Comparison of ENCODE assay signal across 1 cellular context in genomic region chr22:21712751-21713427, GRCh38.
TF ChIP-seq lines count a peak whose summit lies in the region.

No MANE protein-coding gene starts in this region.

TF ChIP-seq in GM12878, 131 proteins besides CTCF, POLR2A, EP300 and RAD21 (continued from another document and continues in another):
- TF ChIP-seq ZNF592 (IDR thresholded peaks at IDR 0.05) (no peak), MYC (IDR thresholded peaks at IDR 0.05; ENCODE audit: insufficient read depth, insufficient read length, insufficient replicate concordance, low read length, severe bottlenecking) (no peak), WRNIP1 (IDR thresholded peaks at IDR 0.05; ENCODE audit: borderline replicate concordance, low read depth, low read length) (no peak), KAT2A (conservative IDR thresholded peaks at IDR 0.05; ENCODE audit: control insufficient read depth, low read depth, low read length) (no peak), RELB (IDR thresholded peaks at IDR 0.05; ENCODE audit: low read depth) (no peak), SREBF1 (IDR thresholded peaks at IDR 0.05; ENCODE audit: low read length) (no peak), MEF2B (IDR thresholded peaks at IDR 0.05; ENCODE audit: partially characterized antibody, poor library complexity, severe bottlenecking) (peak; percentile 13), KLF5 (IDR thresholded peaks at IDR 0.05; ENCODE audit: partially characterized antibody) (no peak), ASH2L (IDR thresholded peaks at IDR 0.05; ENCODE audit: borderline replicate concordance, low read depth) (no peak), USF1 (IDR thresholded peaks at IDR 0.05; ENCODE audit: borderline replicate concordance, extremely low read length, insufficient read depth, low read depth, low read length) (no peak), SMAD1 (IDR thresholded peaks at IDR 0.05; ENCODE audit: low read depth, partially characterized antibody) (no peak), ZNF274 (IDR thresholded peaks at IDR 0.05; ENCODE audit: insufficient read depth, insufficient read length) (no peak), EED (IDR thresholded peaks at IDR 0.05; ENCODE audit: low read depth) (no peak), PKNOX1 (IDR thresholded peaks at IDR 0.05) (no peak), E2F8 (IDR thresholded peaks at IDR 0.05; ENCODE audit: low read depth, partially characterized antibody) (no peak), SIX5 (IDR thresholded peaks at IDR 0.05; ENCODE audit: low read depth, low read length, severe bottlenecking) (no peak), TCF12 (IDR thresholded peaks at IDR 0.05; ENCODE audit: low read depth, low read length) (no peak), CUX1 (IDR thresholded peaks at IDR 0.05; ENCODE audit: insufficient replicate concordance, low read depth, low read length) (no peak), IKZF1 (conservative IDR thresholded peaks at IDR 0.05) (no peak; the same call in 1 of the 2 replicates), E4F1 (IDR thresholded peaks at IDR 0.05; ENCODE audit: borderline replicate concordance, partially characterized antibody) (no peak), NFIC (IDR thresholded peaks at IDR 0.05; ENCODE audit: low read depth, low read length) (no peak), NBN (IDR thresholded peaks at IDR 0.05) (peak; percentile 68; the same call in 1 of the 2 replicates), ATF3 (IDR thresholded peaks at IDR 0.05; ENCODE audit: borderline replicate concordance, extremely low read depth, low read depth, low read length) (no peak), RFX5 (IDR thresholded peaks at IDR 0.05; ENCODE audit: low read depth, low read length) (no peak), PML (IDR thresholded peaks at IDR 0.05; ENCODE audit: low read length) (no peak), CBX3 (IDR thresholded peaks at IDR 0.05; ENCODE audit: borderline replicate concordance, low read depth) (no peak), USF2 (IDR thresholded peaks at IDR 0.05; ENCODE audit: borderline replicate concordance, low read depth, low read length) (no peak), NR2C1 (IDR thresholded peaks at IDR 0.05) (no peak), SMARCA5 (IDR thresholded peaks at IDR 0.05) (0 out of 2 replicates have a peak, but pooled peaks have one; percentile 49), NR2F1 (conservative IDR thresholded peaks at IDR 0.05) (no peak), EZH2 (IDR thresholded peaks at IDR 0.05; ENCODE audit: borderline replicate concordance, control insufficient read depth, low read depth, low read length) (no peak), MAX (IDR thresholded peaks at IDR 0.05; ENCODE audit: low read depth, low read length) (no peak), SP1 (IDR thresholded peaks at IDR 0.05; ENCODE audit: low read depth, low read length) (no peak), E2F4 (IDR thresholded peaks at IDR 0.05; ENCODE audit: low read depth, low read length) (no peak), HDGF (IDR thresholded peaks at IDR 0.05) (no peak), EGR1 (IDR thresholded peaks at IDR 0.05; ENCODE audit: borderline replicate concordance in 1 of 2, low read depth in 2 of 2, low read length in 2 of 2) (no peak)
